23 cellular contexts compared by ENCODE assay signal in the genomic region with DNA sequence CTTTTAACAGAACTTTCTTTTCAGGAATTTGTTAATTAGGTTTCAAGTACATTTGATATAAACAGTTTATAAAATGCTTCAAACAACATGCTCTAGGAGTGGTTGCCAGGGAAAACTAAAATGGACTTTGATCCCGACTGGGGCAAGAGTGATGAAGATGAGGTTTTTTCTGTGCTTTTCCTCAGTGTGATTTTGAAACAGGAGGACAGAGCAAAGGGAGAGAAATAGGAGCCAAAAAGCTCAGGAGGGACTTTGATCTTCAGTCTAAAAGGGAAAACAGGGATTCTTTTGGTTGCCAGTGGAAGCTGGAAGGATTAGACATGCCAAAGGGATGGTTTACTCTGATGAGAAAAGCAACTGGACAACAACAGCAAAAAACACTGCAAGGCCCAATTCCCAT.
DNase-seq lines count a peak whose midpoint lies in the region; ATAC-seq and TF ChIP-seq lines count a peak whose summit lies in the region.
"Had no signal": no experiment of that assay in that cellular context is flagged by ENCODE, and none has a peak within 500 bp of the region (broad histone marks: within the 10 kb centered on the region; RNA-seq: fewer than 3 reads in every experiment).

No MANE protein-coding gene starts in this region.

- H2AFZ ChIP-seq in mammary epithelial cell (ENCODE audit: low read depth, low read length) = peak overlapping the region; percentile 21
- H2AFZ ChIP-seq in hepatocyte = no peak overlapping the region

- H3K9ac ChIP-seq in mammary epithelial cell (ENCODE audit: insufficient read depth, low read length) (no peak overlapping the region), stomach smooth muscle (ENCODE audit: low read length in 2 of 2) (no peak overlapping the region)

- H3K4me1 ChIP-seq in mammary epithelial cell (ENCODE audit: insufficient read depth, low read length) (peaks cover 14% of the 10 kb centered on the region), hepatocyte (ENCODE audit: insufficient read depth) (no peaks in the 10 kb centered on the region), stomach smooth muscle (ENCODE audit: control insufficient read depth, insufficient read depth, low read length) (peaks cover 17% of the 10 kb centered on the region), Caco-2 (no peaks in the 10 kb centered on the region)

- no peak overlapping the region for H3K4me2 ChIP-seq in mammary epithelial cell (ENCODE audit: insufficient read depth, low read depth, low read length)
- H3K4me2 ChIP-seq in hepatocyte = no peak overlapping the region

- no peaks in the 10 kb centered on the region for H4K20me1 ChIP-seq in mammary epithelial cell (ENCODE audit: insufficient read depth, low read length)
- H4K20me1 ChIP-seq in hepatocyte (ENCODE audit: insufficient read depth, poor library complexity, severe bottlenecking) = no peaks in the 10 kb centered on the region

- WGBS in mammary epithelial cell (ENCODE audit: low coverage, missing lambda C conversion rate) = 44% methylated on average over 1 of the region's 1 CpG
- WGBS in hepatocyte (ENCODE audit: low lambda C conversion rate, missing lambda C conversion rate) = 53% methylated on average over 1 of the region's 1 CpG

- no peaks in the 10 kb centered on the region for H3K4me1 Mint-ChIP-seq in MCF 10A (ENCODE audit: insufficient read depth, unreplicated experiment)
- H3K4me1 Mint-ChIP-seq in nephron progenitor cell = peaks cover 25% of the 10 kb centered on the region
- no peaks in the 10 kb centered on the region for H3K4me1 Mint-ChIP-seq in activated naive CD8-positive, alpha-beta T cell treated with anti-CD3 and anti-CD28 coated beads, Interleukin-2, amount 50 U/mL, for 24 hours
- H3K4me1 Mint-ChIP-seq in Caco-2 (ENCODE audit: low read depth, unreplicated experiment) = peaks cover 10% of the 10 kb centered on the region
- H3K4me1 Mint-ChIP-seq: CD8-positive, alpha-beta memory T cell had no signal

- no peak overlapping the region for H3K4me3 Mint-ChIP-seq in MCF 10A (ENCODE audit: unreplicated experiment)
- H3K4me3 Mint-ChIP-seq in nephron progenitor cell = no peak overlapping the region
- no peak overlapping the region for H3K4me3 Mint-ChIP-seq in activated naive CD8-positive, alpha-beta T cell treated with anti-CD3 and anti-CD28 coated beads, Interleukin-2, amount 50 U/mL, for 24 hours
- no peak overlapping the region for H3K4me3 Mint-ChIP-seq in Caco-2 (ENCODE audit: unreplicated experiment)
- H3K4me3 Mint-ChIP-seq: CD8-positive, alpha-beta memory T cell had no signal

- dilution Hi-C loops in mammary epithelial cell (cut with HindIII; ENCODE audit: low sequenced_read_pairs) = no loop called here

- H3K9me3 ChIP-seq in mammary epithelial cell (replicated peaks; ENCODE audit: insufficient read depth, low read length) (no peaks in the 10 kb centered on the region), hepatocyte (ENCODE audit: low read depth) (no peaks in the 10 kb centered on the region), stomach smooth muscle (ENCODE audit: control insufficient read depth in 2 of 2, low read length in 2 of 2) (peaks cover 0 to 2% of the 10 kb centered on the region in 2 donors), Caco-2 (no peaks in the 10 kb centered on the region)

- CTCF ChIA-PET in mammary epithelial cell (lab: Charles Lee; ENCODE audit: low non-redundant PET) (interaction anchor here (0.7 kb wide), 1 partner anchor 9 kb away, joined by 3 read pairs; no protein-coding TSS in a partner anchor), MCF 10A (lab: Yijun Ruan, JAX) (interaction anchor here (0.6 to 2.0 kb wide), 6 partner anchors 8 to 320 kb away, joined by 3 to 20 read pairs (median 4); no protein-coding TSS in a partner anchor), Caco-2 (lab: Charles Lee) (no interaction called here)

- H3K27me3 Mint-ChIP-seq in MCF 10A (ENCODE audit: insufficient read depth, unreplicated experiment) (no peaks in the 10 kb centered on the region), nephron progenitor cell (ENCODE audit: low read depth, poor library complexity) (no peaks in the 10 kb centered on the region), Caco-2 (ENCODE audit: insufficient read depth, unreplicated experiment) (no peaks in the 10 kb centered on the region)
- peaks cover 4% of the 10 kb centered on the region for H3K27me3 Mint-ChIP-seq in activated naive CD8-positive, alpha-beta T cell treated with anti-CD3 and anti-CD28 coated beads, Interleukin-2, amount 50 U/mL, for 24 hours

- H3K9me3 Mint-ChIP-seq in MCF 10A (ENCODE audit: unreplicated experiment) (peaks cover 7% of the 10 kb centered on the region), nephron progenitor cell (peaks cover 27% of the 10 kb centered on the region), Caco-2 (ENCODE audit: unreplicated experiment) (no peaks in the 10 kb centered on the region)
- H3K9me3 Mint-ChIP-seq in activated naive CD8-positive, alpha-beta T cell treated with anti-CD3 and anti-CD28 coated beads, Interleukin-2, amount 50 U/mL, for 24 hours = peaks cover 4% of the 10 kb centered on the region

- H3K9me2 ChIP-seq in hepatocyte (replicated peaks; ENCODE audit: insufficient read depth) = no peaks in the 10 kb centered on the region

- no peak overlapping the region for H3K4me3 ChIP-seq in mammary epithelial cell (replicated peaks in 1 of 3; ENCODE audit: insufficient read depth in 1 of 3, low read depth in 2 of 3, low read length in 3 of 3)
- H3K4me3 ChIP-seq in hepatocyte = no peak overlapping the region
- H3K4me3 ChIP-seq in stomach smooth muscle (ENCODE audit: low read length in 2 of 2) = no peak overlapping the region
- H3K4me3 ChIP-seq in Caco-2 (ENCODE audit: low read depth, low read length) = no peak overlapping the region
- H3K4me3 ChIP-seq: K562 had no signal

- intact Hi-C loops in mammary epithelial cell (cut with micrococcal nuclease) (no loop called here), MCF 10A (cut with micrococcal nuclease) (no loop called here), Caco-2 (cut with micrococcal nuclease; ENCODE audit: unreplicated experiment) (loop anchor here (5.0 kb wide), 1 partner anchor 75 kb away; no protein-coding TSS in a partner anchor)

- no peak for DNase-seq in mammary epithelial cell
- DNase-seq in MCF 10A (ENCODE audit: unreplicated experiment) = no peak
- DNase-seq in hepatocyte (ENCODE audit: low spot score) = no peak
- no peak for DNase-seq in nephron progenitor cell
- no peak for DNase-seq in activated naive CD8-positive, alpha-beta T cell treated with anti-CD3 and anti-CD28 coated beads, Interleukin-2, amount 50 U/mL, for 24 hours
- no peak for DNase-seq in hypothalamus (lab: John Stamatoyannopoulos, UW)
- no peak for DNase-seq in Caco-2
- DNase-seq: CD8-positive, alpha-beta memory T cell; DMS79; MM.1S; NCI-H1048; NCI-H1417 treated with DMSO at 0.1 percent for 48 hours; NCI-H187; NCI-H2107; NCI-H446 treated with DMSO at 0.1 percent for 48 hours; NCI-H526 treated with DMSO at 0.1 percent for 48 hours; OCI-M1 had no signal

- in situ Hi-C loops in mammary epithelial cell (cut with MboI; ENCODE audit: low sequenced_read_pairs in 2 of 2) = loop anchor here (25.0 kb wide), 1 partner anchor 545 kb away; a partner anchor contains a TSS

- ATAC-seq in activated naive CD8-positive, alpha-beta T cell treated with anti-CD3 and anti-CD28 coated beads, Interleukin-2, amount 50 U/mL, for 24 hours = no peak
- ATAC-seq: HCT116, K562, Right ventricle myocardium inferior had no signal

- BruUV-seq in mammary epithelial cell (replicated peaks; lab: Mats Ljungman, UMichigan) = no TSS peak
- no TSS peak for BruUV-seq in MCF 10A (replicated peaks; lab: Mats Ljungman, UMichigan)
- BruUV-seq in Caco-2 (replicated peaks; lab: Mats Ljungman, UMichigan) = no TSS peak

- H3K79me2 ChIP-seq in mammary epithelial cell (ENCODE audit: insufficient read depth, low read length) (no peaks in the 10 kb centered on the region), hepatocyte (peaks cover 3% of the 10 kb centered on the region)

- H3K27me3 ChIP-seq in mammary epithelial cell (ENCODE audit: insufficient read depth, low read length) (no peaks in the 10 kb centered on the region), hepatocyte (no peaks in the 10 kb centered on the region), stomach smooth muscle (ENCODE audit: control insufficient read depth in 1 of 2, insufficient read depth in 2 of 2, low read length in 2 of 2) (no peaks in the 10 kb centered on the region), Caco-2 (replicated peaks; ENCODE audit: control insufficient read depth, insufficient read depth, low read length) (no peaks in the 10 kb centered on the region)

- no peak overlapping the region for H3K27ac Mint-ChIP-seq in MCF 10A (ENCODE audit: low read depth, unreplicated experiment)
- peak overlapping the region; percentile 40 for H3K27ac Mint-ChIP-seq in nephron progenitor cell
- no peak overlapping the region for H3K27ac Mint-ChIP-seq in activated naive CD8-positive, alpha-beta T cell treated with anti-CD3 and anti-CD28 coated beads, Interleukin-2, amount 50 U/mL, for 24 hours
- no peak overlapping the region for H3K27ac Mint-ChIP-seq in Caco-2 (ENCODE audit: unreplicated experiment)

- H3K36me3 ChIP-seq in mammary epithelial cell (ENCODE audit: insufficient read depth, low read length) (no peaks in the 10 kb centered on the region), hepatocyte (replicated peaks; ENCODE audit: insufficient read depth, low read depth) (no peaks in the 10 kb centered on the region), stomach smooth muscle (ENCODE audit: control insufficient read depth in 2 of 2, insufficient read depth in 2 of 2, low read length in 2 of 2) (no peaks in the 10 kb centered on the region), Caco-2 (ENCODE audit: control insufficient read depth, insufficient read depth, low read length) (no peaks in the 10 kb centered on the region)

- H3K27ac ChIP-seq in mammary epithelial cell (ENCODE audit: insufficient read depth, low read depth, low read length) (no peak overlapping the region), hepatocyte (peak overlapping the region; percentile 19), stomach smooth muscle (ENCODE audit: low read length) (peak overlapping the region; percentile 64)
- H3K27ac ChIP-seq: 22Rv1, C4-2B had no signal

- POLR2A ChIA-PET in MCF 10A (lab: Yijun Ruan, JAX) = no interaction called here
- POLR2A ChIA-PET in Caco-2 (lab: Charles Lee) = no interaction called here

- TF ChIP-seq CTCF in mammary epithelial cell (conservative IDR thresholded peaks at IDR 0.05 in 1 of 2, IDR thresholded peaks at IDR 0.05 in 1 of 2; ENCODE audit: extremely low read depth in 1 of 2, insufficient read depth in 1 of 2, low read depth in 1 of 2, low read length in 2 of 2) = no peak
- no peak for TF ChIP-seq CTCF in MCF 10A (IDR thresholded peaks at IDR 0.05; ENCODE audit: unreplicated experiment)
- TF ChIP-seq CTCF in hepatocyte (IDR thresholded peaks at IDR 0.05; ENCODE audit: poor library complexity) = no peak
- no peak for TF ChIP-seq CTCF in nephron progenitor cell (IDR thresholded peaks at IDR 0.05)
- no peak for TF ChIP-seq CTCF in Caco-2 (IDR thresholded peaks at IDR 0.05; ENCODE audit: insufficient read depth in 1 of 2, low read depth in 1 of 2, low read length in 1 of 2, severe bottlenecking in 1 of 2, unreplicated experiment in 1 of 2)

- H3K36me3 Mint-ChIP-seq in MCF 10A (ENCODE audit: insufficient read depth, unreplicated experiment) = no peaks in the 10 kb centered on the region
- H3K36me3 Mint-ChIP-seq in nephron progenitor cell (ENCODE audit: low read depth) = peaks cover 23% of the 10 kb centered on the region
- H3K36me3 Mint-ChIP-seq in activated naive CD8-positive, alpha-beta T cell treated with anti-CD3 and anti-CD28 coated beads, Interleukin-2, amount 50 U/mL, for 24 hours (ENCODE audit: low read depth) = no peaks in the 10 kb centered on the region
- no peaks in the 10 kb centered on the region for H3K36me3 Mint-ChIP-seq in Caco-2 (ENCODE audit: insufficient read depth, unreplicated experiment)
- H3K36me3 Mint-ChIP-seq: CD8-positive, alpha-beta memory T cell had no signal
